Comparison of ENCODE assay signal across 8 cellular contexts in genomic region chr19:11504502-11505031, GRCh38. TPM values are rescaled to one million over a fixed set of nuclear protein-coding genes. Genes with fewer than 3 reads are reported as not detected.
DNase-seq lines count a peak whose midpoint lies in the region; ATAC-seq lines count a peak whose summit lies in the region.

No MANE protein-coding gene starts in this region.

- CTCF ChIA-PET in activated CD4-positive, alpha-beta T cell treated with anti-CD3 and anti-CD28 coated beads for 36 hours (lab: Charles Lee), result interaction anchor here (1.7 kb wide), 1 partner anchor 22 kb away, joined by 6 read pairs; no protein-coding TSS in a partner anchor

- H3K4me3 Mint-ChIP-seq in activated CD4-positive, alpha-beta T cell treated with anti-CD3 and anti-CD28 coated beads for 36 hours, result peak overlapping the region; percentile 83
- peak overlapping the region; percentile 86 for H3K4me3 Mint-ChIP-seq in activated naive CD8-positive, alpha-beta T cell treated with anti-CD3 and anti-CD28 coated beads for 36 hours
- H3K4me3 Mint-ChIP-seq in immature natural killer cell, result peak overlapping the region; percentile 68 to 90 (median 86)

- no peaks in the 10 kb centered on the region for H3K27me3 Mint-ChIP-seq in activated CD4-positive, alpha-beta T cell treated with anti-CD3 and anti-CD28 coated beads for 36 hours
- H3K27me3 Mint-ChIP-seq in activated naive CD8-positive, alpha-beta T cell treated with anti-CD3 and anti-CD28 coated beads for 36 hours, result peaks cover 3% of the 10 kb centered on the region
- H3K27me3 Mint-ChIP-seq in immature natural killer cell (ENCODE audit: low read depth in 3 of 3), result peaks cover 3 to 9% (median 5%) of the 10 kb centered on the region in 3 donors

- DNase-seq in activated CD4-positive, alpha-beta T cell treated with anti-CD3 and anti-CD28 coated beads for 36 hours, result no peak
- no peak for DNase-seq in activated CD4-positive, alpha-beta T cell treated with anti-CD3 and anti-CD28 coated beads for 48 hours
- no peak for DNase-seq in activated naive CD8-positive, alpha-beta T cell treated with anti-CD3 and anti-CD28 coated beads for 36 hours
- no peak for DNase-seq in immature natural killer cell
- DNase-seq in substantia nigra (lab: John Stamatoyannopoulos, UW), result no peak
- no peak for DNase-seq in mucosa of gallbladder (ENCODE audit: low spot score)
- DNase-seq in T1000 (lab: John Stamatoyannopoulos, UW), result no peak

- no peak for ATAC-seq in activated CD4-positive, alpha-beta T cell treated with anti-CD3 and anti-CD28 coated beads for 36 hours
- no peak for ATAC-seq in GM18861 (IDR thresholded peaks at IDR 0.05; ENCODE audit: unreplicated experiment)

- H3K27ac ChIP-seq in substantia nigra (ENCODE audit: low read depth, low read length, poor library complexity, severe bottlenecking), result peak overlapping the region; percentile 94

- peak overlapping the region; percentile 87 for H3K27ac Mint-ChIP-seq in activated CD4-positive, alpha-beta T cell treated with anti-CD3 and anti-CD28 coated beads for 36 hours
- H3K27ac Mint-ChIP-seq in activated naive CD8-positive, alpha-beta T cell treated with anti-CD3 and anti-CD28 coated beads for 36 hours, result peak overlapping the region; percentile 80
- peak overlapping the region; percentile 85 to 91 (median 89) for H3K27ac Mint-ChIP-seq in immature natural killer cell

- peaks cover 16% of the 10 kb centered on the region for H3K36me3 Mint-ChIP-seq in activated CD4-positive, alpha-beta T cell treated with anti-CD3 and anti-CD28 coated beads for 36 hours (ENCODE audit: low read depth)
- peaks cover 10% of the 10 kb centered on the region for H3K36me3 Mint-ChIP-seq in activated naive CD8-positive, alpha-beta T cell treated with anti-CD3 and anti-CD28 coated beads for 36 hours
- peaks cover 0 to 7% (median 3%) of the 10 kb centered on the region in 3 donors for H3K36me3 Mint-ChIP-seq in immature natural killer cell

- H3K4me1 Mint-ChIP-seq in activated CD4-positive, alpha-beta T cell treated with anti-CD3 and anti-CD28 coated beads for 36 hours, result peaks cover 12% of the 10 kb centered on the region
- H3K4me1 Mint-ChIP-seq in activated naive CD8-positive, alpha-beta T cell treated with anti-CD3 and anti-CD28 coated beads for 36 hours, result peaks cover 11% of the 10 kb centered on the region
- peaks cover 14 to 19% of the 10 kb centered on the region in 2 donors for H3K4me1 Mint-ChIP-seq in immature natural killer cell

- intact Hi-C loops in activated CD4-positive, alpha-beta T cell treated with anti-CD3 and anti-CD28 coated beads for 36 hours (cut with DNase I, micrococcal nuclease), result loop anchor here (1.0 to 2.0 kb wide), 19 partner anchors 22 to 707 kb away; partner anchors contain the start of genes ECSIT (in 2 of the 2), ELOF1 (in 2 of the 2), CARM1 (in 1 of the 2) and CCDC159 (in 1 of the 2)

- H3K9me3 Mint-ChIP-seq in activated CD4-positive, alpha-beta T cell treated with anti-CD3 and anti-CD28 coated beads for 36 hours (ENCODE audit: low read depth), result no peaks in the 10 kb centered on the region
- no peaks in the 10 kb centered on the region for H3K9me3 Mint-ChIP-seq in activated naive CD8-positive, alpha-beta T cell treated with anti-CD3 and anti-CD28 coated beads for 36 hours
- H3K9me3 Mint-ChIP-seq in immature natural killer cell, result no peaks in the 10 kb centered on the region

- POLR2A ChIA-PET in activated CD4-positive, alpha-beta T cell treated with anti-CD3 and anti-CD28 coated beads for 36 hours (lab: Charles Lee), result no interaction called here

RNA-seq across cellular contexts. Expression of gene ZNF653, which starts 1.1 kb away (rescaled TPM):
- 10 to 100 TPM; 13.1 to 16.6 TPM for total RNA-seq in activated CD4-positive, alpha-beta T cell treated with anti-CD3 and anti-CD28 coated beads for 36 hours
- total RNA-seq in activated naive CD8-positive, alpha-beta T cell treated with anti-CD3 and anti-CD28 coated beads for 36 hours, result 10 to 100 TPM; 12.9 to 13.1 TPM
- polyA plus RNA-seq in immature natural killer cell, result 1 to 10 TPM in 2 of 3 donors, under 1 TPM in 1; 0.78 to 3.3 (median 1.1) TPM
- total RNA-seq in mucosa of gallbladder, result 13.8 TPM

RNA-seq across cellular contexts. Expression of gene ELAVL3, which starts 23.7 kb away (rescaled TPM):
- under 1 TPM in 1 of 2 experiments, not detected in 1; 0.09 TPM for total RNA-seq in activated CD4-positive, alpha-beta T cell treated with anti-CD3 and anti-CD28 coated beads for 36 hours
- total RNA-seq in activated naive CD8-positive, alpha-beta T cell treated with anti-CD3 and anti-CD28 coated beads for 36 hours, result not detected
- polyA plus RNA-seq in immature natural killer cell, result not detected
- total RNA-seq in mucosa of gallbladder, result 0.20 TPM

RNA-seq across cellular contexts. Expression of gene ECSIT, which starts 24.4 kb away (rescaled TPM):
- total RNA-seq in activated CD4-positive, alpha-beta T cell treated with anti-CD3 and anti-CD28 coated beads for 36 hours, result 10 to 100 TPM; 37.2 to 44.6 TPM
- total RNA-seq in activated naive CD8-positive, alpha-beta T cell treated with anti-CD3 and anti-CD28 coated beads for 36 hours, result 10 to 100 TPM; 46.7 to 51.7 TPM
- polyA plus RNA-seq in immature natural killer cell, result 10 to 100 TPM; 25.6 to 29.4 (median 26.2) TPM
- 52.9 TPM for total RNA-seq in mucosa of gallbladder

RNA-seq across cellular contexts. Expression of gene CNN1, which starts 34.1 kb away (rescaled TPM):
- not detected for total RNA-seq in activated CD4-positive, alpha-beta T cell treated with anti-CD3 and anti-CD28 coated beads for 36 hours
- total RNA-seq in activated naive CD8-positive, alpha-beta T cell treated with anti-CD3 and anti-CD28 coated beads for 36 hours, result under 1 TPM in 1 of 2 experiments, not detected in 1; 0.36 TPM
- not detected for polyA plus RNA-seq in immature natural killer cell
- 1,051 TPM for total RNA-seq in mucosa of gallbladder

RNA-seq across cellular contexts. Expression of gene ELOF1, which starts 54.5 kb away (rescaled TPM):
- total RNA-seq in activated CD4-positive, alpha-beta T cell treated with anti-CD3 and anti-CD28 coated beads for 36 hours, result 10 to 100 TPM; 48.0 to 53.7 TPM
- total RNA-seq in activated naive CD8-positive, alpha-beta T cell treated with anti-CD3 and anti-CD28 coated beads for 36 hours, result 10 to 100 TPM; 63.8 to 69.3 TPM
- 100 to 1,000 TPM in 1 of 3 donors, 10 to 100 TPM in 2; 88.4 to 102 (median 98.3) TPM for polyA plus RNA-seq in immature natural killer cell
- 53.8 TPM for total RNA-seq in mucosa of gallbladder
